ENCODE assay signal across 19 cellular contexts in the genomic region with DNA sequence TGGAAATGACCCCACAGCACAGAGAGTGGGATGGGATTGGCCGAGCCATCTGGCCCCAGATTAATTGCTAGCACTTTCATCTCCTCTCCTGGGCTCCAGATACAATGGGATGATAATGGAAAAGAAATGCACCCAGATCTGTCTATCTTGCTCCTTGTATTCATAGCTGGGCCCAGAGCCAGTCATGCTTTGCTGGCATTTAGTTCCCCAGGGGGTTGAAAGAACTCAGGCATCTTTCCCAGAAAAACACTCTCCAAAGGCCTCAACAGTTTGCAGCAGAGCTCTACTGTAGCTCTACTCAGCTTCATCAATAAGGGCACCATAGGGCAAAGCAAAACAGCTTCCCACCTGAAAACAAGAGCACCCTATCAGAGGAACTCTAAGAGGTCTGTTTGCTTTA.
DNase-seq lines count a peak whose midpoint lies in the region; ATAC-seq and TF ChIP-seq lines count a peak whose summit lies in the region.
"Had no signal": no experiment of that assay in that cellular context is flagged by ENCODE, and none has a peak within 500 bp of the region (broad histone marks: within the 10 kb centered on the region; RNA-seq: fewer than 3 reads in every experiment).

No MANE protein-coding gene starts in this region.

- peaks cover 0 to 23% (median 6%) of the 10 kb centered on the region in 11 donors for H3K9me3 ChIP-seq in heart right ventricle

- no peak overlapping the region for H3K27ac ChIP-seq in heart right ventricle
- H3K27ac ChIP-seq: VCaP had no signal

- H3K4me1 ChIP-seq in heart right ventricle, result peaks cover 0 to 24% (median 3%) of the 10 kb centered on the region in 9 donors

- no peak for TF ChIP-seq CTCF in heart right ventricle (IDR thresholded peaks at IDR 0.05)

- peak; percentile 63 to 88 for ATAC-seq in left cardiac atrium
- no peak for ATAC-seq in heart right ventricle
- no peak for ATAC-seq in stimulated activated naive B cell treated with anti-CD40 and anti-IgM and Interleukin-4, amounts not matched to agents 10 μg/mL and 1 μg/mL and 100 μg/mL, for 72 hours (replicated peaks)
- ATAC-seq: activated CD8-positive, alpha-beta T cell treated with anti-CD3 and anti-CD28 coated beads for 36 hours; naive thymus-derived CD8-positive, alpha-beta T cell; stimulated activated naive CD8-positive, alpha-beta T cell treated with anti-CD3 and anti-CD28 coated beads, Interleukin-15, Interleukin-2, amounts not matched to agents 100 U/mL and 50 U/mL, for 24 hours had no signal

- H3K36me3 Mint-ChIP-seq in stimulated activated naive B cell treated with anti-CD40 and anti-IgM and Interleukin-4, amounts not matched to agents 10 μg/mL and 1 μg/mL and 100 μg/mL, for 72 hours, result no peaks in the 10 kb centered on the region
- H3K36me3 Mint-ChIP-seq: naive thymus-derived CD8-positive, alpha-beta T cell had no signal

- no peaks in the 10 kb centered on the region for H3K4me1 Mint-ChIP-seq in stimulated activated naive B cell treated with anti-CD40 and anti-IgM and Interleukin-4, amounts not matched to agents 10 μg/mL and 1 μg/mL and 100 μg/mL, for 72 hours
- H3K4me1 Mint-ChIP-seq: naive thymus-derived CD8-positive, alpha-beta T cell had no signal

- no peak overlapping the region for H3K27ac Mint-ChIP-seq in stimulated activated naive B cell treated with anti-CD40 and anti-IgM and Interleukin-4, amounts not matched to agents 10 μg/mL and 1 μg/mL and 100 μg/mL, for 72 hours
- H3K27ac Mint-ChIP-seq: activated CD8-positive, alpha-beta T cell treated with anti-CD3 and anti-CD28 coated beads for 36 hours; activated T-helper 1 cell treated with anti-CD3 and anti-CD28 coated beads, Interleukin-12 subunit alpha, Interleukin-12 subunit beta, Interleukin-2, Interleukin-4 antibody, amounts not matched to agents 30 ng/mL and 10 ng/mL and 1 ng/mL, durations not matched to agents 14 hours and 24 hours and 36 hours; naive thymus-derived CD8-positive, alpha-beta T cell; progenitor cell of endocrine pancreas had no signal

- DNase-seq in left cardiac atrium (no peak), heart right ventricle (no peak), RPMI7951 (ENCODE audit: low read depth) (peak; percentile 74), fibroblast of peridontal ligament (ENCODE audit: extremely low read depth) (peak; percentile 3), NCI-H146 treated with DMSO at 0.1 percent for 48 hours (lab: John Stamatoyannopoulos, UW; ENCODE audit: unreplicated experiment) (no peak), mesenteric fat pad (ENCODE audit: low spot score) (no peak), NCI-H2171 treated with DMSO at 0.1 percent for 48 hours (lab: John Stamatoyannopoulos, UW) (no peak)
- no peak for DNase-seq in stimulated activated naive B cell treated with anti-CD40 and anti-IgM and Interleukin-4, amounts not matched to agents 10 μg/mL and 1 μg/mL and 100 μg/mL, for 72 hours
- DNase-seq: activated CD8-positive, alpha-beta T cell treated with anti-CD3 and anti-CD28 coated beads for 36 hours; cerebellar nuclear complex; H7; naive thymus-derived CD8-positive, alpha-beta T cell; NCI-H2081 treated with DMSO at 0.1 percent for 48 hours; Right ventricle myocardium superior; stimulated activated naive CD8-positive, alpha-beta T cell treated with anti-CD3 and anti-CD28 coated beads, Interleukin-15, Interleukin-2, amounts not matched to agents 100 U/mL and 50 U/mL, for 24 hours had no signal

- peaks cover 3% of the 10 kb centered on the region in 2 donors for H3K9me3 Mint-ChIP-seq in stimulated activated naive B cell treated with anti-CD40 and anti-IgM and Interleukin-4, amounts not matched to agents 10 μg/mL and 1 μg/mL and 100 μg/mL, for 72 hours
- H3K9me3 Mint-ChIP-seq: activated CD8-positive, alpha-beta T cell treated with anti-CD3 and anti-CD28 coated beads for 36 hours; activated T-helper 1 cell treated with anti-CD3 and anti-CD28 coated beads, Interleukin-12 subunit alpha, Interleukin-12 subunit beta, Interleukin-2, Interleukin-4 antibody, amounts not matched to agents 30 ng/mL and 10 ng/mL and 1 ng/mL, durations not matched to agents 14 hours and 24 hours and 36 hours had no signal

- no peak overlapping the region for H3K4me3 Mint-ChIP-seq in stimulated activated naive B cell treated with anti-CD40 and anti-IgM and Interleukin-4, amounts not matched to agents 10 μg/mL and 1 μg/mL and 100 μg/mL, for 72 hours
- H3K4me3 Mint-ChIP-seq: activated CD8-positive, alpha-beta T cell treated with anti-CD3 and anti-CD28 coated beads for 36 hours; activated T-helper 1 cell treated with anti-CD3 and anti-CD28 coated beads, Interleukin-12 subunit alpha, Interleukin-12 subunit beta, Interleukin-2, Interleukin-4 antibody, amounts not matched to agents 30 ng/mL and 10 ng/mL and 1 ng/mL, durations not matched to agents 14 hours and 24 hours and 36 hours; naive thymus-derived CD8-positive, alpha-beta T cell had no signal

- H3K36me3 ChIP-seq in heart right ventricle, result no peaks in the 10 kb centered on the region

- intact Hi-C loops in left cardiac atrium (cut with DNase I), result no loop called here
- intact Hi-C loops in heart right ventricle (cut with DNase I), result loop anchor here in 1 of 10 donors (5.0 kb wide), 1 partner anchor 632 kb away; no protein-coding TSS in a partner anchor

- no peaks in the 10 kb centered on the region for H3K27me3 ChIP-seq in heart right ventricle

- no peaks in the 10 kb centered on the region for H3K27me3 Mint-ChIP-seq in stimulated activated naive B cell treated with anti-CD40 and anti-IgM and Interleukin-4, amounts not matched to agents 10 μg/mL and 1 μg/mL and 100 μg/mL, for 72 hours
- H3K27me3 Mint-ChIP-seq: activated CD8-positive, alpha-beta T cell treated with anti-CD3 and anti-CD28 coated beads for 36 hours; naive thymus-derived CD8-positive, alpha-beta T cell had no signal

- 56 to 63% methylated on average over 1 of the region's 1 CpG for WGBS in heart right ventricle, 2 donors

- no peak overlapping the region for H3K4me3 ChIP-seq in heart right ventricle
- H3K4me3 ChIP-seq: lung had no signal

Comparison
In these comparisons a context has a peak if more than half of its experiments do, and no peak if none do; other contexts are left out.
1. ATAC-seq: peak in left cardiac atrium (2 of 2); none in heart right ventricle (0 of 8) and stimulated activated naive B cell treated with anti-CD40 and anti-IgM and Interleukin-4, amounts not matched to agents 10 μg/mL and 1 μg/mL and 100 μg/mL, for 72 hours (0 of 2).
2. DNase-seq: peak in RPMI7951 (single experiment) and fibroblast of peridontal ligament (single experiment); none in left cardiac atrium (single experiment), heart right ventricle (0 of 2), NCI-H146 treated with DMSO at 0.1 percent for 48 hours (single experiment), mesenteric fat pad (single experiment), stimulated activated naive B cell treated with anti-CD40 and anti-IgM and Interleukin-4, amounts not matched to agents 10 μg/mL and 1 μg/mL and 100 μg/mL, for 72 hours (single experiment) and NCI-H2171 treated with DMSO at 0.1 percent for 48 hours (single experiment).